Comparison of ENCODE assay signal across 1 cellular context in genomic region chr1:204260601-204261197, GRCh38.
TF ChIP-seq lines count a peak whose summit lies in the region.

No MANE protein-coding gene starts in this region.

TF ChIP-seq in HepG2, 621 proteins besides CTCF, POLR2A, EP300 and RAD21:
- TF ChIP-seq RARA (CRISPR knock-in tag; IDR thresholded peaks at IDR 0.05), result peak; percentile 33; the same call in 1 of the 2 replicates
- 0 out of 2 replicates have a peak, but pooled peaks have one; percentile 39 for TF ChIP-seq AHDC1 (CRISPR knock-in tag; IDR thresholded peaks at IDR 0.05; ENCODE audit: borderline replicate concordance)
- peak; percentile 30; the same call in 1 of the 2 replicates for TF ChIP-seq ARID4A (CRISPR knock-in tag; IDR thresholded peaks at IDR 0.05; ENCODE audit: borderline replicate concordance)
- no peak for TF ChIP-seq ZNF605 (CRISPR knock-in tag; IDR thresholded peaks at IDR 0.05)
- peak; percentile 76 for TF ChIP-seq NR2F6 (IDR thresholded peaks at IDR 0.05)
- no peak; the same call in 1 of the 2 replicates for TF ChIP-seq NR2F6 (CRISPR knock-in tag; IDR thresholded peaks at IDR 0.05)
- TF ChIP-seq HNF4A (CRISPR knock-in tag; IDR thresholded peaks at IDR 0.05), result 0 out of 2 replicates have a peak, but pooled peaks have one; percentile 11
- TF ChIP-seq TBX2 (CRISPR knock-in tag; IDR thresholded peaks at IDR 0.05; ENCODE audit: borderline replicate concordance), result peak; percentile 33; the same call in 1 of the 2 replicates
- peak; percentile 90 for TF ChIP-seq ZNF317 (CRISPR knock-in tag; IDR thresholded peaks at IDR 0.05)
- TF ChIP-seq SOX6 (IDR thresholded peaks at IDR 0.05), result no peak
- 0 out of 2 replicates have a peak, but pooled peaks have one; percentile 8 for TF ChIP-seq SOX6 (CRISPR knock-in tag; IDR thresholded peaks at IDR 0.05)
- TF ChIP-seq HDAC2 (CRISPR knock-in tag; IDR thresholded peaks at IDR 0.05), result no peak
- 0 out of 2 replicates have a peak, but pooled peaks have one; percentile 24 for TF ChIP-seq ESRRA (CRISPR knock-in tag; IDR thresholded peaks at IDR 0.05; ENCODE audit: low read depth)
- TF ChIP-seq NR2F2 (IDR thresholded peaks at IDR 0.05; ENCODE audit: borderline replicate concordance, low read depth), result peak; percentile 67; the same call in 1 of the 2 replicates
- 0 out of 2 replicates have a peak, but pooled peaks have one; percentile 16 for TF ChIP-seq NR2C2 (CRISPR knock-in tag; IDR thresholded peaks at IDR 0.05; ENCODE audit: borderline replicate concordance)
- TF ChIP-seq ZNF274 (CRISPR knock-in tag; IDR thresholded peaks at IDR 0.05), result 0 out of 2 replicates have a peak, but pooled peaks have one; percentile 4
- peak; percentile 55 for TF ChIP-seq ZMYM4 (CRISPR knock-in tag; IDR thresholded peaks at IDR 0.05)
- no peak for TF ChIP-seq ATF7-NPFF (CRISPR knock-in tag; IDR thresholded peaks at IDR 0.05; ENCODE audit: low read depth)
TF ChIP-seq in HepG2: peak in this region for 13.
